Comparison of ENCODE assay signal across 27 cellular contexts in the genomic region with DNA sequence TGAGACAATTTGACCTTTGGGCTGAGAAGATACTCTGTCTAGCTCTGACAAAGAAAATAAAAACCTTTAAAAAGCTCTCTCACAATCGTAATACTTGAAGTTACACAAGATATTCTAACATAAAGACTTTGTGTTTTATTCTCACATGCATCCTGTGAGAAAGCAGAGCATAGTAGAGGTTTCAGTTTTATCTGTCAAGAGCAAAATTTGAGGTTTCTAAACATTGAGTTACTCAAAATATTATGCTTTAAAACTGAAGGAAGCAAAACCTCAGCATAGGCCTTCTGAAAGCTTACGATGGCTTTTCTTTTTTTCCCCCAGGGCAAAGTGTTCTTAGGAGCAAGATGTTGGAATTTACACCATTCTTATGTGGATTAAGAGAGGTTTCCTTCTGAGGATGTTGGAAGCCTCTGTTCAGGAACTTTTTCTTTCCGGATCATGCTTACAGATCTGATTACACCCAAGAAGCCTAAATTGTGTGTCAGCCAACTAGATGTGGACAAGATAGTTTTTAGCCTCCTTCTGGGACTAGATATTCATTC. TPM values are rescaled to one million over a fixed set of nuclear protein-coding genes. Genes with fewer than 3 reads are reported as not detected.
DNase-seq lines count a peak whose midpoint lies in the region; ATAC-seq, FAIRE-seq and TF ChIP-seq lines count a peak whose summit lies in the region.
"Had no signal": no experiment of that assay in that cellular context is flagged by ENCODE, and none has a peak within 500 bp of the region (broad histone marks: within the 10 kb centered on the region; RNA-seq: fewer than 3 reads in every experiment).

No MANE protein-coding gene starts in this region.

- DNase-seq in G401 (ENCODE audit: low spot score) (peak; percentile 6), astrocyte (ENCODE audit: low read depth) (no peak), NCI-H1105 (lab: John Stamatoyannopoulos, UW) (no peak), caudate nucleus (lab: John Stamatoyannopoulos, UW) (no peak), kidney glomerular epithelial cell (lab: John Stamatoyannopoulos, UW) (no peak)
- DNase-seq: activated CD4-positive, CD25-positive, alpha-beta regulatory T cell; activated T-cell treated with anti-CD3 and anti-CD28 coated beads, Interleukin-2, amount 50 U/mL, for 72 hours; Calu3; effector memory CD8-positive, alpha-beta T cell; head of caudate nucleus; NCI-H146; NCI-H446; NK-92 treated with Interleukin-12 subunit alpha and Interleukin-12 subunit beta, amount 100 ng/mL, for 24 hours; SK-N-SH; stimulated activated CD4-positive, alpha-beta T cell treated with anti-CD3 and anti-CD28 coated beads, Interleukin-12 subunit alpha, Interleukin-12 subunit beta, amount 100 ng/mL, for 4 hours; stimulated activated CD8-positive, alpha-beta memory T cell treated with anti-CD3 and anti-CD28 coated beads, Interleukin-4, amount 100 ng/mL, for 48 hours had no signal

- H3K9me3 ChIP-seq in astrocyte (ENCODE audit: insufficient read depth, low read depth, low read length), result no peaks in the 10 kb centered on the region
- H3K9me3 ChIP-seq: A549 had no signal

- no peaks in the 10 kb centered on the region for H3K27me3 ChIP-seq in astrocyte (ENCODE audit: insufficient read depth, low read length)
- H3K27me3 ChIP-seq: BLaER1 treated with 17β-estradiol and CSF1 and Interleukin-3, amounts not matched to agents 10 nM and 100 nM had no signal

- H3K27me3 Mint-ChIP-seq in astrocyte (ENCODE audit: low read depth, unreplicated experiment), result no peaks in the 10 kb centered on the region

- H3K4me2 ChIP-seq in astrocyte (ENCODE audit: low read length), result no peak overlapping the region
- H3K4me2 ChIP-seq: A549 had no signal

- H3K36me3 Mint-ChIP-seq in astrocyte (ENCODE audit: low read depth, unreplicated experiment), result no peaks in the 10 kb centered on the region
- H3K36me3 Mint-ChIP-seq: activated naive CD4-positive, alpha-beta T cell treated with anti-CD3 and anti-CD28 coated beads, Interleukin-2, amount 50 U/mL, for 24 hours had no signal

- H3K9me3 Mint-ChIP-seq in astrocyte (ENCODE audit: unreplicated experiment), result no peaks in the 10 kb centered on the region
- H3K9me3 Mint-ChIP-seq: activated naive CD4-positive, alpha-beta T cell treated with anti-CD3 and anti-CD28 coated beads, Interleukin-2, amount 50 U/mL, for 24 hours; effector memory CD8-positive, alpha-beta T cell had no signal

- in situ Hi-C loops in G401 (cut with HindIII; ENCODE audit: low sequenced_read_pairs), result no loop called here

- H3K4me1 ChIP-seq in astrocyte (ENCODE audit: insufficient read depth, low read length), result peaks cover 38% of the 10 kb centered on the region
- H3K4me1 ChIP-seq: A549 had no signal

- no peak overlapping the region for H3K4me3 ChIP-seq in astrocyte (ENCODE audit: insufficient read depth, low read depth, low read length)
- H3K4me3 ChIP-seq: A549; BLaER1 treated with 17β-estradiol and CSF1 and Interleukin-3, amounts not matched to agents 10 nM and 100 nM had no signal

- no peak for TF ChIP-seq CTCF in astrocyte (IDR thresholded peaks at IDR 0.05; ENCODE audit: insufficient read depth, low read depth, low read length)

- peak overlapping the region; percentile 59 for H3K27ac Mint-ChIP-seq in astrocyte (ENCODE audit: unreplicated experiment)
- H3K27ac Mint-ChIP-seq: activated naive CD4-positive, alpha-beta T cell treated with anti-CD3 and anti-CD28 coated beads, Interleukin-2, amount 50 U/mL, for 24 hours; activated T-cell treated with anti-CD3 and anti-CD28 coated beads, Interleukin-2, amount 50 U/mL, for 72 hours; effector memory CD8-positive, alpha-beta T cell had no signal

- peaks cover 52% of the 10 kb centered on the region for H3K4me1 Mint-ChIP-seq in astrocyte (ENCODE audit: low read depth, unreplicated experiment)
- H3K4me1 Mint-ChIP-seq: activated naive CD4-positive, alpha-beta T cell treated with anti-CD3 and anti-CD28 coated beads, Interleukin-2, amount 50 U/mL, for 24 hours had no signal

- H3K9ac ChIP-seq in astrocyte (ENCODE audit: low read length), result no peak overlapping the region
- H3K9ac ChIP-seq: SK-N-SH had no signal

- H3K79me2 ChIP-seq in astrocyte (ENCODE audit: insufficient read depth, low read length), result no peaks in the 10 kb centered on the region

- ATAC-seq in GM21423 (IDR thresholded peaks at IDR 0.05; ENCODE audit: unreplicated experiment) (peak; percentile 48), HG03135 (IDR thresholded peaks at IDR 0.05; ENCODE audit: unreplicated experiment) (peak; percentile 53), GM21360 (IDR thresholded peaks at IDR 0.05; ENCODE audit: unreplicated experiment) (no peak)
- ATAC-seq: A549; activated T-cell treated with anti-CD3 and anti-CD28 coated beads, Interleukin-2, amount 50 U/mL, for 72 hours; effector memory CD8-positive, alpha-beta T cell had no signal

- peak overlapping the region; percentile 94 for H3K27ac ChIP-seq in astrocyte (ENCODE audit: low read depth, low read length)
- no peak overlapping the region for H3K27ac ChIP-seq in caudate nucleus (ENCODE audit: low read depth, low read length)
- H3K27ac ChIP-seq: A549 had no signal

- no peak overlapping the region for H2AFZ ChIP-seq in astrocyte (ENCODE audit: low read depth, low read length)

- H3K4me3 Mint-ChIP-seq in astrocyte (ENCODE audit: unreplicated experiment), result no peak overlapping the region
- H3K4me3 Mint-ChIP-seq: activated naive CD4-positive, alpha-beta T cell treated with anti-CD3 and anti-CD28 coated beads, Interleukin-2, amount 50 U/mL, for 24 hours; activated T-cell treated with anti-CD3 and anti-CD28 coated beads, Interleukin-2, amount 50 U/mL, for 72 hours; effector memory CD8-positive, alpha-beta T cell had no signal

- no peaks in the 10 kb centered on the region for H3K36me3 ChIP-seq in astrocyte (ENCODE audit: insufficient read depth, low read length)
- H3K36me3 ChIP-seq: BLaER1 treated with 17β-estradiol and CSF1 and Interleukin-3, amounts not matched to agents 10 nM and 100 nM had no signal

- no peaks in the 10 kb centered on the region for H4K20me1 ChIP-seq in astrocyte (ENCODE audit: insufficient read depth, low read length)
- H4K20me1 ChIP-seq: BLaER1 treated with 17β-estradiol and CSF1 and Interleukin-3, amounts not matched to agents 10 nM and 100 nM had no signal

- peak; percentile 70 for FAIRE-seq in astrocyte (lab: Jason Lieb, UNC)
- FAIRE-seq: A549, G401.6 had no signal

RNA-seq across cellular contexts. Expression of a gene that starts 15.0 kb away (rescaled TPM):
- not detected in 2 replicates for total RNA-seq in G401 (2014; rRNA removed; shearing (Covaris generic))
- not detected in 2 replicates for total RNA-seq in astrocyte
- total RNA-seq: activated T-cell treated with anti-CD3 and anti-CD28 coated beads, Interleukin-2, amount 50 U/mL, for 72 hours; Calu3; liver; mucosa of gallbladder; pulmonary artery endothelial cell; subcutaneous adipose tissue had no signal

RNA-seq across cellular contexts. Expression of a gene that starts 17.3 kb away (rescaled TPM):
- not detected in 2 replicates for total RNA-seq in G401 (2014; rRNA removed; shearing (Covaris generic))
- total RNA-seq in astrocyte, result not detected in 2 replicates
- total RNA-seq: activated T-cell treated with anti-CD3 and anti-CD28 coated beads, Interleukin-2, amount 50 U/mL, for 72 hours; Calu3; liver; mucosa of gallbladder; pulmonary artery endothelial cell; subcutaneous adipose tissue had no signal

RNA-seq across cellular contexts. Expression of a gene that starts 25.2 kb away (rescaled TPM):
- total RNA-seq in G401 (2014; rRNA removed; shearing (Covaris generic)), result not detected in 2 replicates
- not detected in 2 replicates for total RNA-seq in astrocyte
- total RNA-seq: Calu3, pulmonary artery endothelial cell had no signal

RNA-seq across cellular contexts. Expression of a gene that starts 44.5 kb away (rescaled TPM):
- total RNA-seq in G401 (2014; rRNA removed; shearing (Covaris generic)), result not detected in 2 replicates
- total RNA-seq in astrocyte, result not detected in 2 replicates
- total RNA-seq: activated T-cell treated with anti-CD3 and anti-CD28 coated beads, Interleukin-2, amount 50 U/mL, for 72 hours; Calu3; mucosa of gallbladder; pulmonary artery endothelial cell; subcutaneous adipose tissue had no signal

RNA-seq across cellular contexts. Expression of a gene that starts 53.3 kb away (rescaled TPM):
- not detected in 2 replicates for total RNA-seq in G401 (2014; rRNA removed; shearing (Covaris generic))
- total RNA-seq in astrocyte, result not detected in 2 replicates
- total RNA-seq: activated T-cell treated with anti-CD3 and anti-CD28 coated beads, Interleukin-2, amount 50 U/mL, for 72 hours; Calu3; liver; mucosa of gallbladder; pulmonary artery endothelial cell; subcutaneous adipose tissue had no signal
